Comparison of ENCODE assay signal across 30 cellular contexts in the genomic region with DNA sequence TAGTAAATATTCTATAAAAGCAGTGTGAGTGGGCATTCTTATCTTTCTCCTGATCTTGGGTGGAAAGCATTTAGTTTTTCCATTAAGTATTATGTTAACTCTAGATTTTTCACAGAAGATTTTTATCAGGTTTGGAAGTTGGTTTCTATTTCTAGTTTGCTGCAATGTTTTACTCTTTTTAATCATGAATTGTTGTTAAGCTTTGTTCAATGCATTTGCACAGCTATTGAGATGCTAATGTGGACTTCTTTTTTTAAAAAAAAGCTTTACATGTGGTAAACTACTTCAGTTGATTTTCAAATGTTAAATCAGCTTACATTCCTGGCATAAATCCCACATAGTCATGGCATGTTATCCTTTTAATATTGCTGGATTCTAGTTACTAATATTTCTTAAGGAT.
"Had no signal": no experiment of that assay in that cellular context is flagged by ENCODE, and none has a peak within 500 bp of the region (broad histone marks: within the 10 kb centered on the region; RNA-seq: fewer than 3 reads in every experiment).

No MANE protein-coding gene starts in this region.

- H3K4me3 ChIP-seq: body of pancreas had no signal

- H3K27me3 ChIP-seq: body of pancreas had no signal

- H3K4me3 Mint-ChIP-seq: activated CD8-positive, alpha-beta T cell treated with anti-CD3 and anti-CD28 coated beads, Interleukin-2, amount 10 ng/mL, durations not matched to agents 7 days and 5 days; activated naive CD4-positive, alpha-beta T cell treated with anti-CD3 and anti-CD28 coated beads, Interleukin-2, amount 50 U/mL, for 24 hours; activated T-helper 1 cell treated with anti-CD3 and anti-CD28 coated beads, Interleukin-12 subunit alpha, Interleukin-12 subunit beta, Interleukin-2, Interleukin-4 antibody, amounts not matched to agents 30 ng/mL and 10 ng/mL and 1 ng/mL, durations not matched to agents 14 hours and 24 hours and 36 hours; central memory CD8-positive, alpha-beta T cell; T-helper 2 cell treated with Interferon-gamma antibody and Interleukin-4, amounts not matched to agents 5 μg/mL and 100 μg/mL, for 36 hours had no signal

- H3K4me2 ChIP-seq: SK-N-SH had no signal

- H3K27ac ChIP-seq: body of pancreas had no signal

- H3K36me3 Mint-ChIP-seq: activated naive CD4-positive, alpha-beta T cell treated with anti-CD3 and anti-CD28 coated beads, Interleukin-2, amount 50 U/mL, for 24 hours had no signal

- ATAC-seq: activated CD8-positive, alpha-beta T cell treated with anti-CD3 and anti-CD28 coated beads, Interleukin-2, amount 10 ng/mL, durations not matched to agents 7 days and 5 days; body of pancreas; Panc1; Right ventricle myocardium inferior had no signal

- H3K9me3 ChIP-seq: body of pancreas had no signal

- DNase-seq: activated CD4-positive, alpha-beta T cell treated with anti-CD3 and anti-CD28 coated beads for 48 hours; activated CD4-positive, alpha-beta T cell treated with anti-CD3 and anti-CD28 coated beads, Interleukin-2, amount 50 U/mL, for 4 hours; activated CD4-positive, CD25-positive, alpha-beta regulatory T cell treated with anti-CD3 and anti-CD28 coated beads, Interleukin-2, amount 50 U/mL, for 72 hours; activated CD8-positive, alpha-beta memory T cell treated with anti-CD3 and anti-CD28 coated beads, Interleukin-2, amount 50 U/mL, for 48 hours; activated CD8-positive, alpha-beta T cell treated with anti-CD3 and anti-CD28 coated beads, Interleukin-2, amount 10 ng/mL, durations not matched to agents 7 days and 5 days; activated effector memory CD4-positive, alpha-beta T cell treated with Interleukin-2 at 50 U/mL for 16 hours; activated naive CD4-positive, alpha-beta T cell; activated T-cell treated with anti-CD3 and anti-CD28 coated beads, Interleukin-2, amount 50 U/mL, for 1 hour; aorta; body of pancreas; NCI-H1092; NCI-H1417 treated with DMSO at 0.1 percent for 48 hours; NCI-H1694; NCI-H2029; NCI-H2107; NCI-H345; NCI-H510A; NCI-H526 treated with DMSO at 0.1 percent for 48 hours; NK-92 treated with Interleukin-12 subunit alpha and Interleukin-12 subunit beta, amount 100 ng/mL, for 24 hours; OCI-M1; RPMI8226; SK-N-SH; SW 1271 had no signal

- H3K9ac ChIP-seq: SK-N-SH had no signal

- H3K4me1 Mint-ChIP-seq: activated naive CD4-positive, alpha-beta T cell treated with anti-CD3 and anti-CD28 coated beads, Interleukin-2, amount 50 U/mL, for 24 hours; central memory CD8-positive, alpha-beta T cell had no signal

- H3K27ac Mint-ChIP-seq: activated CD8-positive, alpha-beta T cell treated with anti-CD3 and anti-CD28 coated beads, Interleukin-2, amount 10 ng/mL, durations not matched to agents 7 days and 5 days; activated naive CD4-positive, alpha-beta T cell treated with anti-CD3 and anti-CD28 coated beads, Interleukin-2, amount 50 U/mL, for 24 hours; activated T-helper 1 cell treated with anti-CD3 and anti-CD28 coated beads, Interleukin-12 subunit alpha, Interleukin-12 subunit beta, Interleukin-2, Interleukin-4 antibody, amounts not matched to agents 30 ng/mL and 10 ng/mL and 1 ng/mL, durations not matched to agents 14 hours and 24 hours and 36 hours; T-helper 2 cell treated with Interferon-gamma antibody and Interleukin-4, amounts not matched to agents 5 μg/mL and 100 μg/mL, for 36 hours had no signal

- H3K4me1 ChIP-seq: body of pancreas had no signal

- H3K9me3 Mint-ChIP-seq: activated naive CD4-positive, alpha-beta T cell treated with anti-CD3 and anti-CD28 coated beads, Interleukin-2, amount 50 U/mL, for 24 hours had no signal

- FAIRE-seq: bronchial epithelial cell had no signal
